ENCODE assay signal across 17 cellular contexts in genomic region chr2:118148133-118148532, GRCh38. TPM values are rescaled to one million over a fixed set of nuclear protein-coding genes. Genes with fewer than 3 reads are reported as not detected.
DNase-seq lines count a peak whose midpoint lies in the region; ATAC-seq and TF ChIP-seq lines count a peak whose summit lies in the region.
"Had no signal": no experiment of that assay in that cellular context is flagged by ENCODE, and none has a peak within 500 bp of the region (broad histone marks: within the 10 kb centered on the region; RNA-seq: fewer than 3 reads in every experiment).

No MANE protein-coding gene starts in this region.

- TF ChIP-seq POLR2A in transverse colon (IDR thresholded peaks at IDR 0.05) (no peak), heart left ventricle (IDR thresholded peaks at IDR 0.05) (no peak)

- TF ChIP-seq CTCF in transverse colon (IDR thresholded peaks at IDR 0.05) = no peak
- no peak for TF ChIP-seq CTCF in heart left ventricle (IDR thresholded peaks at IDR 0.05)

- no peak overlapping the region for H3K4me3 ChIP-seq in transverse colon
- H3K4me3 ChIP-seq in heart left ventricle = no peak overlapping the region
- H3K4me3 ChIP-seq: lower lobe of right lung, neural progenitor cell, SJCRH30 had no signal

- no peaks in the 10 kb centered on the region for H3K27me3 ChIP-seq in transverse colon
- H3K27me3 ChIP-seq in heart left ventricle = peaks cover 0 to 13% (median 0%) of the 10 kb centered on the region in 9 donors
- H3K27me3 ChIP-seq: neural progenitor cell, SJCRH30 had no signal

- peak; percentile 58 for ATAC-seq in GM18502 (IDR thresholded peaks at IDR 0.05; ENCODE audit: poor library complexity, unreplicated experiment)
- peak; percentile 69 for ATAC-seq in GM19035 (IDR thresholded peaks at IDR 0.05; ENCODE audit: unreplicated experiment)
- peak; percentile 69 for ATAC-seq in HG02763 (IDR thresholded peaks at IDR 0.05; ENCODE audit: unreplicated experiment)
- peak; percentile 52 for ATAC-seq in HG03558 (IDR thresholded peaks at IDR 0.05; ENCODE audit: extremely low read depth, unreplicated experiment)
- ATAC-seq in heart left ventricle = no peak
- ATAC-seq: lower lobe of right lung, right cardiac atrium had no signal

- DNase-seq in stimulated activated CD4-positive, alpha-beta T cell treated with anti-CD3 and anti-CD28 coated beads, Interleukin-2, amount 100 ng/mL, for 24 hours = no peak
- DNase-seq in transverse colon (no peak), DMS79 treated with DMSO at 0.1 percent for 48 hours (lab: John Stamatoyannopoulos, UW) (no peak), heart left ventricle (no peak)
- DNase-seq: activated CD4-positive, alpha-beta memory T cell treated with anti-CD3 and anti-CD28 coated beads, Interleukin-2, amount 10 ng/mL, durations not matched to agents 7 days and 5 days; activated gamma-delta T cell treated with Interleukin-2 at 50 U/mL for 16 hours; effector CD8-positive, alpha-beta T cell; lower lobe of right lung; right cardiac atrium; SJCRH30; stimulated activated CD4-positive, alpha-beta T cell treated with anti-CD3 and anti-CD28 coated beads, Interleukin-2, amount 100 ng/mL, for 48 hours; T1000 had no signal

- H3K27ac ChIP-seq in transverse colon (no peak overlapping the region), heart left ventricle (no peak overlapping the region)
- H3K27ac ChIP-seq: lower lobe of right lung, neural progenitor cell, SJCRH30 had no signal

- TF ChIP-seq EP300 in transverse colon (IDR thresholded peaks at IDR 0.05; ENCODE audit: low read depth) = no peak

- in situ Hi-C loops in transverse colon (cut with MboI; ENCODE audit: low pct_ligation_motif_present in 1 of 4, low pct_unique_long_range_greater_than_20kb in 1 of 4, low sequenced_read_pairs in 3 of 4) = no loop called here

- H3K36me3 ChIP-seq in transverse colon (no peaks in the 10 kb centered on the region), heart left ventricle (no peaks in the 10 kb centered on the region)
- H3K36me3 ChIP-seq: lower lobe of right lung, neural progenitor cell, SJCRH30 had no signal

- 33 to 66% methylated on average over 1 of the region's 1 CpG for WGBS in transverse colon (ENCODE audit: low coverage in 1 of 2), 2 donors
- WGBS in heart left ventricle, 4 donors = 60 to 95% (median 80%) methylated on average over 1 of the region's 1 CpG

- H3K4me1 ChIP-seq in transverse colon (no peaks in the 10 kb centered on the region), heart left ventricle (no peaks in the 10 kb centered on the region)
- H3K4me1 ChIP-seq: lower lobe of right lung, neural progenitor cell, SJCRH30 had no signal

- no peaks in the 10 kb centered on the region for H3K9me3 ChIP-seq in transverse colon
- H3K9me3 ChIP-seq in heart left ventricle = no peaks in the 10 kb centered on the region
- H3K9me3 ChIP-seq: lower lobe of right lung, SJCRH30 had no signal

- intact Hi-C loops in transverse colon (cut with DNase I; ENCODE audit: low total_unique reads) (no loop called here), heart left ventricle (cut with DNase I) (no loop called here)

RNA-seq across cellular contexts. Expression of gene INSIG2, which starts 59.9 kb away (rescaled TPM):
- total RNA-seq in transverse colon = 10 to 100 TPM in 2 of 4 donors, 1 to 10 TPM in 1, under 1 TPM in 1; 1.00 to 19.5 (median 12.3) TPM
- total RNA-seq in heart left ventricle = 10 to 100 TPM in 7 of 9 donors, 1 to 10 TPM in 2; 9.1 to 16.4 (median 13.7) TPM
- polyA plus RNA-seq in heart left ventricle = 10 to 100 TPM in 1 of 2 donors, 1 to 10 TPM in 1; 6.5 to 14.6 TPM

Comparison
In these comparisons a context has a peak if more than half of its experiments do, and no peak if none do; other contexts are left out.
1. ATAC-seq: peak in GM18502 (single experiment), GM19035 (single experiment), HG02763 (single experiment) and HG03558 (single experiment); none in heart left ventricle (0 of 4).